16 cellular contexts compared by ENCODE assay signal in the genomic region with DNA sequence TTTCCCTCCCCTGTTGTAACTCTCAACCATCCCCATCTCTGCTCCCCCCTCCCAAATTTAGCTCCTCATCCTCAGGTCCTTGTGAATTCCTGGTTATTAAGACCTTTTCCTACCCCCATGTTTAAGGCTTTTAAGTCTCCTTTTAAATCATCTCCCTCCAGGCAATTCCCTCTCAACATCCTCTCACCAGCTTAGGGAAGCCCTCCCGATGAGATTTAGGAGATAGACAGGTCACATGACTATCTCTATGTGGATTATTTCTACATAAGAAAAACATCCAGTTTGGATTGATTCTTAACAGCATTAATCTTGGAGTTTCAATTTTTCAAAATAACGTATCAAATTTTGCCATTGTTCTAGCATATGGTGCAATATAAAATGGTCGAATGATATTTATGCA. TPM values are rescaled to one million over a fixed set of nuclear protein-coding genes. Genes with fewer than 3 reads are reported as not detected.
A peak's percentile ranks its signal among the peaks of the same experiment; 100 is the strongest.
DNase-seq lines count a peak whose midpoint lies in the region; ATAC-seq and TF ChIP-seq lines count a peak whose summit lies in the region.
"Had no signal": no experiment of that assay in that cellular context is flagged by ENCODE, and none has a peak within 500 bp of the region (broad histone marks: within the 10 kb centered on the region; RNA-seq: fewer than 3 reads in every experiment).

No MANE protein-coding gene starts in this region.

- TF ChIP-seq CTCF in CD14-positive monocyte (IDR thresholded peaks at IDR 0.05) (no peak), OCI-LY3 (IDR thresholded peaks at IDR 0.05; ENCODE audit: low read depth, low read length) (no peak), left lung (IDR thresholded peaks at IDR 0.05) (no peak), spleen (IDR thresholded peaks at IDR 0.05 in 8 of 11, conservative IDR thresholded peaks at IDR 0.05 in 3 of 11) (no peak), WTC11 (IDR thresholded peaks at IDR 0.05) (no peak)

- WGBS in spleen, 5 donors = 61 to 72% (median 65%) methylated on average over 3 of the region's 3 CpGs

- H3K27ac ChIP-seq in OCI-LY3 (ENCODE audit: low read length) = no peak overlapping the region
- peak overlapping the region; percentile 10 to 78 for H3K27ac ChIP-seq in left lung
- peak overlapping the region; percentile 7 to 90 (median 86) for H3K27ac ChIP-seq in spleen
- H3K27ac ChIP-seq: KMS-11 had no signal

- TF ChIP-seq POLR2A in spleen (IDR thresholded peaks at IDR 0.05) = no peak

- H3K4me1 Mint-ChIP-seq in CD14-positive monocyte = peaks cover 79% of the 10 kb centered on the region
- peaks cover 16% of the 10 kb centered on the region for H3K4me1 Mint-ChIP-seq in WTC11
- H3K4me1 Mint-ChIP-seq: CD8-positive, alpha-beta memory T cell had no signal

- H3K4me1 ChIP-seq in OCI-LY3 (ENCODE audit: low read length) = peaks cover 26% of the 10 kb centered on the region
- H3K4me1 ChIP-seq in left lung = peaks cover 0 to 80% of the 10 kb centered on the region in 2 donors
- H3K4me1 ChIP-seq in spleen = peaks cover 14 to 76% (median 56%) of the 10 kb centered on the region in 6 donors

- H3K79me2 ChIP-seq in OCI-LY3 (ENCODE audit: low read length) = no peaks in the 10 kb centered on the region

- H3K4me2 ChIP-seq in OCI-LY3 (ENCODE audit: low read length) = peak overlapping the region; percentile 80
- H3K4me2 ChIP-seq: KMS-11 had no signal

- H4K20me1 ChIP-seq in OCI-LY3 (ENCODE audit: insufficient read depth, low read length) = peaks cover 17% of the 10 kb centered on the region

- H3K36me3 Mint-ChIP-seq in CD14-positive monocyte = no peaks in the 10 kb centered on the region
- no peaks in the 10 kb centered on the region for H3K36me3 Mint-ChIP-seq in WTC11
- H3K36me3 Mint-ChIP-seq: CD8-positive, alpha-beta memory T cell had no signal

- intact Hi-C loops in CD14-positive monocyte (cut with micrococcal nuclease) = loop anchor here (2.0 to 5.0 kb wide), 2 partner anchors 13 to 34 kb away; a partner anchor contains a TSS
- intact Hi-C loops in left lung (cut with DNase I) = no loop called here
- intact Hi-C loops in spleen (cut with DNase I; ENCODE audit: low total_unique reads) = no loop called here

- POLR2A ChIA-PET in WTC11 (lab: Charles Lee) = interaction anchor here (1.2 kb wide), 1 partner anchor 51 kb away, joined by 3 read pairs; no protein-coding TSS in a partner anchor

- no peaks in the 10 kb centered on the region for H3K27me3 Mint-ChIP-seq in CD14-positive monocyte (ENCODE audit: low read depth in 3 of 3)
- peaks cover 2% of the 10 kb centered on the region; the same call in 1 of the 2 replicates for H3K27me3 Mint-ChIP-seq in WTC11 (ENCODE audit: low read depth)

- ATAC-seq in left lung (no peak), GM19452 (IDR thresholded peaks at IDR 0.05; ENCODE audit: unreplicated experiment) (no peak), WTC11 (no peak)

- no peak for DNase-seq in CD14-positive monocyte (ENCODE audit: low spot score)
- DNase-seq in left lung = no peak
- no peak for DNase-seq in spleen
- DNase-seq in AG20443 (ENCODE audit: low spot score) = no peak
- DNase-seq in WTC11 (ENCODE audit: low spot score) = no peak
- DNase-seq: CD8-positive, alpha-beta memory T cell; DND-41; GDM1; GOT3; MG63; NCI-H1092 treated with DMSO at 0.1 percent for 48 hours; NCI-H1694; NCI-H446 had no signal

- H3K36me3 ChIP-seq in OCI-LY3 (replicated peaks; ENCODE audit: low read depth, low read length) = no peaks in the 10 kb centered on the region
- H3K36me3 ChIP-seq in left lung = no peaks in the 10 kb centered on the region
- no peaks in the 10 kb centered on the region for H3K36me3 ChIP-seq in spleen
- H3K36me3 ChIP-seq: MG63 had no signal

- H3K9me3 ChIP-seq in OCI-LY3 (ENCODE audit: insufficient read depth, low read length) (no peaks in the 10 kb centered on the region), left lung (no peaks in the 10 kb centered on the region), spleen (no peaks in the 10 kb centered on the region)
- H3K9me3 ChIP-seq: MG63 had no signal

- H2AFZ ChIP-seq in OCI-LY3 (ENCODE audit: low read depth, low read length) = no peak overlapping the region

- CTCF ChIA-PET in WTC11 (lab: Charles Lee) = interaction anchor here (1.7 kb wide), 1 partner anchor 45 kb away, joined by 4 read pairs; no protein-coding TSS in a partner anchor

- H3K27me3 ChIP-seq in OCI-LY3 (ENCODE audit: low read depth, low read length) = peaks cover 61% of the 10 kb centered on the region
- no peaks in the 10 kb centered on the region for H3K27me3 ChIP-seq in left lung
- H3K27me3 ChIP-seq in spleen (replicated peaks in 1 of 7) = no peaks in the 10 kb centered on the region

- peak overlapping the region; percentile 52 for H3K4me3 ChIP-seq in OCI-LY3 (ENCODE audit: low read length)
- H3K4me3 ChIP-seq in left lung = no peak overlapping the region
- H3K4me3 ChIP-seq in spleen = peak overlapping the region in 1 of 8 donors; percentile 21
- H3K4me3 ChIP-seq: MG63 had no signal

- H3K9ac ChIP-seq in OCI-LY3 (ENCODE audit: low read length) = no peak overlapping the region
- H3K9ac ChIP-seq: KMS-11 had no signal

- no peaks in the 10 kb centered on the region for H3K9me3 Mint-ChIP-seq in CD14-positive monocyte
- no peaks in the 10 kb centered on the region for H3K9me3 Mint-ChIP-seq in WTC11
- H3K9me3 Mint-ChIP-seq: CD8-positive, alpha-beta memory T cell had no signal

- H3K4me3 Mint-ChIP-seq in CD14-positive monocyte (peak overlapping the region; percentile 66 to 68), WTC11 (no peak overlapping the region)
- H3K4me3 Mint-ChIP-seq: CD8-positive, alpha-beta memory T cell had no signal

- peak overlapping the region; percentile 94 to 99 (median 98) for H3K27ac Mint-ChIP-seq in CD14-positive monocyte
- no peak overlapping the region for H3K27ac Mint-ChIP-seq in WTC11

TF ChIP-seq in WTC11, 78 proteins besides CTCF, POLR2A, EP300 and RAD21 (continues in another document):
- TF ChIP-seq, protein P1, sequence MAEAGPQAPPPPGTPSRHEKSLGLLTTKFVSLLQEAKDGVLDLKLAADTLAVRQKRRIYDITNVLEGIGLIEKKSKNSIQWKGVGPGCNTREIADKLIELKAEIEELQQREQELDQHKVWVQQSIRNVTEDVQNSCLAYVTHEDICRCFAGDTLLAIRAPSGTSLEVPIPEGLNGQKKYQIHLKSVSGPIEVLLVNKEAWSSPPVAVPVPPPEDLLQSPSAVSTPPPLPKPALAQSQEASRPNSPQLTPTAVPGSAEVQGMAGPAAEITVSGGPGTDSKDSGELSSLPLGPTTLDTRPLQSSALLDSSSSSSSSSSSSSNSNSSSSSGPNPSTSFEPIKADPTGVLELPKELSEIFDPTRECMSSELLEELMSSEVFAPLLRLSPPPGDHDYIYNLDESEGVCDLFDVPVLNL (CRISPR knock-in tag; IDR thresholded peaks at IDR 0.05; ENCODE audit: borderline replicate concordance, low read depth) = no peak
- TF ChIP-seq, protein P2, sequence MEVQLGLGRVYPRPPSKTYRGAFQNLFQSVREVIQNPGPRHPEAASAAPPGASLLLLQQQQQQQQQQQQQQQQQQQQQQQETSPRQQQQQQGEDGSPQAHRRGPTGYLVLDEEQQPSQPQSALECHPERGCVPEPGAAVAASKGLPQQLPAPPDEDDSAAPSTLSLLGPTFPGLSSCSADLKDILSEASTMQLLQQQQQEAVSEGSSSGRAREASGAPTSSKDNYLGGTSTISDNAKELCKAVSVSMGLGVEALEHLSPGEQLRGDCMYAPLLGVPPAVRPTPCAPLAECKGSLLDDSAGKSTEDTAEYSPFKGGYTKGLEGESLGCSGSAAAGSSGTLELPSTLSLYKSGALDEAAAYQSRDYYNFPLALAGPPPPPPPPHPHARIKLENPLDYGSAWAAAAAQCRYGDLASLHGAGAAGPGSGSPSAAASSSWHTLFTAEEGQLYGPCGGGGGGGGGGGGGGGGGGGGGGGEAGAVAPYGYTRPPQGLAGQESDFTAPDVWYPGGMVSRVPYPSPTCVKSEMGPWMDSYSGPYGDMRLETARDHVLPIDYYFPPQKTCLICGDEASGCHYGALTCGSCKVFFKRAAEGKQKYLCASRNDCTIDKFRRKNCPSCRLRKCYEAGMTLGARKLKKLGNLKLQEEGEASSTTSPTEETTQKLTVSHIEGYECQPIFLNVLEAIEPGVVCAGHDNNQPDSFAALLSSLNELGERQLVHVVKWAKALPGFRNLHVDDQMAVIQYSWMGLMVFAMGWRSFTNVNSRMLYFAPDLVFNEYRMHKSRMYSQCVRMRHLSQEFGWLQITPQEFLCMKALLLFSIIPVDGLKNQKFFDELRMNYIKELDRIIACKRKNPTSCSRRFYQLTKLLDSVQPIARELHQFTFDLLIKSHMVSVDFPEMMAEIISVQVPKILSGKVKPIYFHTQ (CRISPR knock-in tag; IDR thresholded peaks at IDR 0.05) = no peak
- TF ChIP-seq, protein P3, sequence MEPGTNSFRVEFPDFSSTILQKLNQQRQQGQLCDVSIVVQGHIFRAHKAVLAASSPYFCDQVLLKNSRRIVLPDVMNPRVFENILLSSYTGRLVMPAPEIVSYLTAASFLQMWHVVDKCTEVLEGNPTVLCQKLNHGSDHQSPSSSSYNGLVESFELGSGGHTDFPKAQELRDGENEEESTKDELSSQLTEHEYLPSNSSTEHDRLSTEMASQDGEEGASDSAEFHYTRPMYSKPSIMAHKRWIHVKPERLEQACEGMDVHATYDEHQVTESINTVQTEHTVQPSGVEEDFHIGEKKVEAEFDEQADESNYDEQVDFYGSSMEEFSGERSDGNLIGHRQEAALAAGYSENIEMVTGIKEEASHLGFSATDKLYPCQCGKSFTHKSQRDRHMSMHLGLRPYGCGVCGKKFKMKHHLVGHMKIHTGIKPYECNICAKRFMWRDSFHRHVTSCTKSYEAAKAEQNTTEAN (CRISPR knock-in tag; IDR thresholded peaks at IDR 0.05) = no peak
- TF ChIP-seq GABPB1 (CRISPR knock-in tag; IDR thresholded peaks at IDR 0.05) = no peak
- TF ChIP-seq MYBL2 (CRISPR knock-in tag; IDR thresholded peaks at IDR 0.05) = no peak
- TF ChIP-seq, protein P4, sequence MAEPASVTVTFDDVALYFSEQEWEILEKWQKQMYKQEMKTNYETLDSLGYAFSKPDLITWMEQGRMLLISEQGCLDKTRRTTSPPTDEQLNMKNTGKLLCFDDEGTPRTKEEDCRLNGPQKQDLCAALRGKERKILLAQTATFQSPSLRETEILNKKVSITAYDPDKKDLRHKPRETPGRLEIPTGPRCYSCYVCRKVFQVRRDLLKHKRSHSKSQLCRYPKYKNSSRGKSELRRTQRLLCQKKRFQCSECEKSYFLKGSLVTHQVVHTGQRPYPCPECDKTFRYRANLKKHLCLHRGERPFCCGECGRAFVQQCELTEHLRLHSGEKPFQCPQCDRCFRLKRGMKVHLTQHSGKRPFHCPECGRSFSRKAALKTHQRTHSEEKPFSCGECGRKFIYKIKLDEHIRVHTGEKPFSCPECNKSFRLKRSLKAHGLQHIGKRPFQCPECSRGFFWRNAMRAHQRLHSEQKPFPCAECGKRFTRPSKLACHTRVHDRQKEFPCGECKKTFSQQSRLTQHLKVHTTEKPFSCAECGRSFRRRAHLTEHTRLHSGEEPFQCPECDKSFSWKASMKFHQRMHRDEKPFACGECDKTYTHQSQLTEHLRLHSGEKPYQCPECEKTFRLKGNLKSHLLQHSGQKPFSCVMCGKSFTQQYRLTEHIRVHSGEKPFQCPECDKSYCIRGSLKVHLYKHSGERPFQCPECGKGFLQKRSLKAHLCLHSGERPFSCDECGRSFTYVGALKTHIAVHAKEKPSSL (CRISPR knock-in tag; conservative IDR thresholded peaks at IDR 0.05) = no peak

RNA-seq across cellular contexts. Expression of a gene that starts 12.5 kb away (rescaled TPM):
- polyA plus RNA-seq in CD14-positive monocyte = 100 to 1,000 TPM; 220 to 368 TPM
- 100 to 1,000 TPM; 264 to 294 TPM for total RNA-seq in left lung
- 100 to 1,000 TPM; 356 to 641 (median 467) TPM for total RNA-seq in spleen
- polyA plus RNA-seq in spleen = 10 to 100 TPM; 54.7 to 92.3 (median 86.3) TPM
- total RNA-seq in WTC11 (2021) = 167 to 223 TPM (median 221 TPM) in 3 replicates

Comparison
In these comparisons a context has a peak if more than half of its experiments do, and no peak if none do; other contexts are left out.
1. intact Hi-C loops: an anchor here in CD14-positive monocyte (2.0 to 5.0 kb wide); none called in left lung and spleen.